Comparison of ENCODE assay signal across 10 cellular contexts in the genomic region with DNA sequence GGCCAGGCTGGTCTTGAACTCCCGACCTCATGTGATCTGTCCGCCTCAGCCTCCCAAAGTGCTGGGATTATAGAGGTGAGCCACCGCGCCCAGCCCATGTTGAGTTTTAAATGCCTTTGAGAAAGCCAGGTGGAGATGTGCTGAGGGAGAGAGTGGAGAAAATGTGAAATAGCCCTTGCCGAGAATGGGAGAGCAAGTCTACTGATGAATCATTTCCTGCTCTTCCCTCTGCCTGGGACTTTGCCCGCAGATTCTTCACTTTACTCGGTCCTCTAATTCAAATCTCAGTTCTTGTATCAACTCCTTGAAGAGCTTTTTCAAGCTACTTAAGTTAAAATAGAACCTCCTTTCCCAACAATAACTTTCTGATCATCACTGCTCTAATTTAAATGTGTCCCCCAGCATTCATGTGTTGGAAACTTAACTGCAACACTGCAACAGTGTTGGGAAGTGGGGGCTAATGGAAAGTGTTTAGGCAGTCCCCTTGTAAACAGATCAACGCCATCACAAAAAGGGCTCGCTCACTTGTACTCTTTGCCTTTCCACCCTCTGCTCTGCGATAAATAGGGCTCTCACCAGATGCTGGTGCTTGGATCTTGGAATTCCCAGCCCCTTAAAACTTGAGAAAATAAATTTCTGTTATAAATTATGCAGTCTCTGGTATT. TPM values are rescaled to one million over a fixed set of nuclear protein-coding genes. Genes with fewer than 3 reads are reported as not detected.
A peak's percentile ranks its signal among the peaks of the same experiment; 100 is the strongest.
DNase-seq lines count a peak whose midpoint lies in the region; ATAC-seq and TF ChIP-seq lines count a peak whose summit lies in the region.
"Had no signal": no experiment of that assay in that cellular context is flagged by ENCODE, and none has a peak within 500 bp of the region (broad histone marks: within the 10 kb centered on the region; RNA-seq: fewer than 3 reads in every experiment).

No MANE protein-coding gene starts in this region.

- POLR2A ChIA-PET in BJ (lab: Charles Lee), result no interaction called here
- POLR2A ChIA-PET in CD4-positive, alpha-beta T cell (lab: Charles Lee), result no interaction called here

- no peaks in the 10 kb centered on the region for H3K27me3 Mint-ChIP-seq in CD4-positive, alpha-beta T cell
- H3K27me3 Mint-ChIP-seq: stimulated activated naive CD8-positive, alpha-beta T cell treated with anti-CD3 and anti-CD28 coated beads, Interleukin-15, Interleukin-2, amounts not matched to agents 100 ng/mL and 50 ng/mL, for 24 hours had no signal

- H3K27ac ChIP-seq in CD4-positive, alpha-beta T cell (ENCODE audit: low read depth, low read length), result no peak overlapping the region

- peaks cover 33% of the 10 kb centered on the region for H3K4me1 Mint-ChIP-seq in CD4-positive, alpha-beta T cell (ENCODE audit: low read depth)

- intact Hi-C loops in CD4-positive, alpha-beta T cell (cut with DNase I, micrococcal nuclease), result no loop called here

- H3K4me3 Mint-ChIP-seq in CD4-positive, alpha-beta T cell, result no peak overlapping the region
- H3K4me3 Mint-ChIP-seq: stimulated activated naive CD8-positive, alpha-beta T cell treated with anti-CD3 and anti-CD28 coated beads, Interleukin-15, Interleukin-2, amounts not matched to agents 100 ng/mL and 50 ng/mL, for 24 hours had no signal

- no peak for ATAC-seq in GM18861 (IDR thresholded peaks at IDR 0.05; ENCODE audit: unreplicated experiment)
- no peak for ATAC-seq in CD4-positive, alpha-beta T cell (ENCODE audit: poor library complexity)
- no peak for ATAC-seq in GM19351 (IDR thresholded peaks at IDR 0.05; ENCODE audit: unreplicated experiment)

- no peak overlapping the region for H3K27ac Mint-ChIP-seq in CD4-positive, alpha-beta T cell
- H3K27ac Mint-ChIP-seq: stimulated activated naive CD8-positive, alpha-beta T cell treated with anti-CD3 and anti-CD28 coated beads, Interleukin-15, Interleukin-2, amounts not matched to agents 100 ng/mL and 50 ng/mL, for 24 hours had no signal

- peaks cover 37% of the 10 kb centered on the region for H3K36me3 Mint-ChIP-seq in CD4-positive, alpha-beta T cell (ENCODE audit: low read depth)

- no peaks in the 10 kb centered on the region for H3K9me3 ChIP-seq in CD4-positive, alpha-beta T cell (ENCODE audit: control insufficient read depth, low read length)

- H3K4me3 ChIP-seq in BJ (ENCODE audit: low read depth, low read length), result no peak overlapping the region

- H3K27me3 ChIP-seq in BJ (ENCODE audit: control insufficient read depth, insufficient read depth, low read length), result no peaks in the 10 kb centered on the region
- H3K27me3 ChIP-seq in CD4-positive, alpha-beta T cell (ENCODE audit: control insufficient read depth, insufficient read depth, low read length), result no peaks in the 10 kb centered on the region

- CTCF ChIA-PET in BJ (lab: Yijun Ruan, JAX), result no interaction called here
- CTCF ChIA-PET in CD4-positive, alpha-beta T cell (lab: Charles Lee), result no interaction called here

- no peak for TF ChIP-seq CTCF in BJ (IDR thresholded peaks at IDR 0.05; ENCODE audit: insufficient read depth, low read depth, low read length)
- TF ChIP-seq CTCF in CD4-positive, alpha-beta T cell (IDR thresholded peaks at IDR 0.05), result no peak

- H3K36me3 ChIP-seq in BJ (ENCODE audit: control insufficient read depth, insufficient read depth, low read length), result no peaks in the 10 kb centered on the region

- H3K9me3 Mint-ChIP-seq in CD4-positive, alpha-beta T cell, result peaks cover 4% of the 10 kb centered on the region
- H3K9me3 Mint-ChIP-seq: stimulated activated naive CD8-positive, alpha-beta T cell treated with anti-CD3 and anti-CD28 coated beads, Interleukin-15, Interleukin-2, amounts not matched to agents 100 ng/mL and 50 ng/mL, for 24 hours had no signal

- peak; percentile 54 for DNase-seq in BJ (ENCODE audit: low read depth)
- peak; percentile 88 for DNase-seq in NCI-H226
- peak; percentile 55 for DNase-seq in dermis blood vessel endothelial cell
- peak; percentile 45 for DNase-seq in myocyte (ENCODE audit: low read depth)
- no peak for DNase-seq in CD4-positive, alpha-beta T cell
- DNase-seq in nucleus accumbens (lab: John Stamatoyannopoulos, UW), result no peak
- DNase-seq: GOT3 had no signal

RNA-seq across cellular contexts. Expression of a gene that starts 27.8 kb away (rescaled TPM):
- 68.3 and 86.5 TPM in 2 replicates for polyA plus RNA-seq in BJ (2011; rRNA removed)
- polyA minus RNA-seq in BJ (2011; rRNA and poly(A)+ RNA removed), result 67.7 and 109 TPM in 2 replicates
- total RNA-seq in dermis blood vessel endothelial cell (96.1 and 120 TPM in 2 replicates), myocyte (23.5 and 31.7 TPM in 2 replicates)
- 19.5 TPM for polyA plus RNA-seq in myocyte (2012)
- total RNA-seq in CD4-positive, alpha-beta T cell, result 10 to 100 TPM; 35.6 to 36.5 TPM

Comparison
In these comparisons a context has a peak if more than half of its experiments do, and no peak if none do; other contexts are left out.
1. DNase-seq: peak in BJ (single experiment), NCI-H226 (single experiment), dermis blood vessel endothelial cell (single experiment) and myocyte (single experiment); none in CD4-positive, alpha-beta T cell (0 of 10) and nucleus accumbens (0 of 56).